18 cellular contexts compared by ENCODE assay signal in the genomic region with DNA sequence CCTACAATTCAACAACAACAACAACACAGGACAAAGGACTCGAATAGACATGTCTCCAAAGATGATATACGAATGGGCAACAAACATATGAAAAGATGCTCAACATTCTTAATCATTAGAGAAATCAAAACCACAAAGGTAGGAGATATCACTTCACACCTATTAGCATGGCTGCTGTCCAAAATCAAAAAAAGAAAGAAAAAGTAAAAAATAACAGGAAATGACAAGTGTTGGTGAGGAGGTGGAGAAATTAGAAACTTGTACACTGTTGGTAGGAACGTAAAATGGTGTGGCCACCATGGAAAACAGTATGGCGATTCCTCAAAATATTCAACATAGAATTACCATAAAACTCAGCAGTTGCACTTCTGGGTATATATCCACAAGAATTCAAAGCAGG.
"Had no signal": no experiment of that assay in that cellular context is flagged by ENCODE, and none has a peak within 500 bp of the region (broad histone marks: within the 10 kb centered on the region; RNA-seq: fewer than 3 reads in every experiment).

No MANE protein-coding gene starts in this region.

- DNase-seq: activated CD8-positive, alpha-beta memory T cell treated with anti-CD3 and anti-CD28 coated beads for 24 hours; activated gamma-delta T cell; activated T-cell treated with anti-CD3 and anti-CD28 coated beads for 4 hours; adrenal gland; cortex of kidney; effector CD4-positive, alpha-beta T cell; esophagus squamous epithelium; hippocampal formation; left ventricle myocardium inferior; mucosa of descending colon; naive thymus-derived CD8-positive, alpha-beta T cell; stimulated activated CD4-positive, alpha-beta T cell treated with anti-CD3 and anti-CD28 coated beads, Interleukin-2, amount 100 ng/mL, for 48 hours; stimulated activated naive B cell treated with anti-CD40 and anti-IgM and Interleukin-4, amounts not matched to agents 10 μg/mL and 1 μg/mL and 100 μg/mL, for 72 hours; substantia nigra; uterus; WERI-Rb-1 had no signal

- ATAC-seq: mucosa of descending colon; naive thymus-derived CD8-positive, alpha-beta T cell; SK-N-SH treated with all-trans-retinoic acid at 6 μM for 48 hours had no signal

- H3K27ac ChIP-seq: adrenal gland, esophagus squamous epithelium, left ventricle myocardium inferior, uterus, WERI-Rb-1 had no signal

- H3K4me1 ChIP-seq: adrenal gland, esophagus squamous epithelium, left ventricle myocardium inferior, tibial nerve, uterus had no signal

- H3K36me3 Mint-ChIP-seq: naive thymus-derived CD8-positive, alpha-beta T cell; stimulated activated naive B cell treated with anti-CD40 and anti-IgM and Interleukin-4, amounts not matched to agents 10 μg/mL and 1 μg/mL and 100 μg/mL, for 72 hours had no signal

- H3K4me3 ChIP-seq: adrenal gland, esophagus squamous epithelium, left ventricle myocardium inferior, mucosa of descending colon, tibial nerve, uterus had no signal

- H3K27me3 Mint-ChIP-seq: naive thymus-derived CD8-positive, alpha-beta T cell; stimulated activated naive B cell treated with anti-CD40 and anti-IgM and Interleukin-4, amounts not matched to agents 10 μg/mL and 1 μg/mL and 100 μg/mL, for 72 hours had no signal

- H3K27ac Mint-ChIP-seq: stimulated activated naive B cell treated with anti-CD40 and anti-IgM and Interleukin-4, amounts not matched to agents 10 μg/mL and 1 μg/mL and 100 μg/mL, for 72 hours had no signal

- H3K36me3 ChIP-seq: adrenal gland, esophagus squamous epithelium, left ventricle myocardium inferior, tibial nerve, uterus, WERI-Rb-1 had no signal

- H3K9me3 ChIP-seq: adrenal gland, esophagus squamous epithelium, left ventricle myocardium inferior, mucosa of descending colon, tibial nerve, uterus had no signal

- H3K27me3 ChIP-seq: adrenal gland, esophagus squamous epithelium, tibial nerve, uterus had no signal

- H3K4me3 Mint-ChIP-seq: stimulated activated naive B cell treated with anti-CD40 and anti-IgM and Interleukin-4, amounts not matched to agents 10 μg/mL and 1 μg/mL and 100 μg/mL, for 72 hours had no signal

- H3K9me3 Mint-ChIP-seq: stimulated activated naive B cell treated with anti-CD40 and anti-IgM and Interleukin-4, amounts not matched to agents 10 μg/mL and 1 μg/mL and 100 μg/mL, for 72 hours had no signal
